In genomic region chr2:179995735-179996134, GRCh38 we compare ENCODE assay signal across 16 cellular contexts. TPM values are rescaled to one million over a fixed set of nuclear protein-coding genes. Genes with fewer than 3 reads are reported as not detected.
A peak's percentile ranks its signal among the peaks of the same experiment; 100 is the strongest.
DNase-seq lines count a peak whose midpoint lies in the region; ATAC-seq and TF ChIP-seq lines count a peak whose summit lies in the region.
"Had no signal": no experiment of that assay in that cellular context is flagged by ENCODE, and none has a peak within 500 bp of the region (broad histone marks: within the 10 kb centered on the region; RNA-seq: fewer than 3 reads in every experiment).

No MANE protein-coding gene starts in this region.

- peak; percentile 37 to 78 for ATAC-seq in activated naive CD4-positive, alpha-beta T cell treated with anti-CD3 and anti-CD28 coated beads, Interleukin-2, amount 50 U/mL, for 72 hours
- ATAC-seq in T-helper 17 cell (no peak), HG03280 (IDR thresholded peaks at IDR 0.05; ENCODE audit: unreplicated experiment) (no peak)
- ATAC-seq: effector memory CD8-positive, alpha-beta T cell had no signal

- peak overlapping the region in 1 of 2 donors; percentile 12 for H3K27ac Mint-ChIP-seq in activated naive CD4-positive, alpha-beta T cell treated with anti-CD3 and anti-CD28 coated beads, Interleukin-2, amount 50 U/mL, for 72 hours
- H3K27ac Mint-ChIP-seq in H9, result peak overlapping the region; percentile 81 to 92 (median 91); a peak in 6 of 7 replicates
- H3K27ac Mint-ChIP-seq in T-helper 17 cell, result peak overlapping the region; percentile 16
- H3K27ac Mint-ChIP-seq: activated B cell treated with CpG ODN at 0.5 μM for 24 hours; activated T-helper 1 cell treated with anti-CD3 and anti-CD28 coated beads, Interleukin-12 subunit alpha, Interleukin-12 subunit beta, Interleukin-2, Interleukin-4 antibody, amounts not matched to agents 30 ng/mL and 10 ng/mL and 1 ng/mL, durations not matched to agents 14 hours and 24 hours and 36 hours; effector memory CD8-positive, alpha-beta T cell had no signal

- H2AK5ac ChIP-seq in H9 (ENCODE audit: insufficient read length, low read length), result no peak overlapping the region

- H4K20me1 ChIP-seq in H9 (ENCODE audit: control insufficient read depth, insufficient read depth, insufficient read length), result no peaks in the 10 kb centered on the region

- no peak overlapping the region for H2BK12ac ChIP-seq in H9 (ENCODE audit: insufficient read length, low read depth, low read length)

- no peak overlapping the region for H2AFZ ChIP-seq in H9 (ENCODE audit: low read length)

- H2BK120ac ChIP-seq in H9 (ENCODE audit: low read depth, low read length, poor library complexity, severe bottlenecking), result no peak overlapping the region

- H3K27me3 Mint-ChIP-seq in H9 (ENCODE audit: low read depth) (no peaks in the 10 kb centered on the region), T-helper 17 cell (no peaks in the 10 kb centered on the region)
- H3K27me3 Mint-ChIP-seq: activated B cell treated with CpG ODN at 0.5 μM for 24 hours; effector memory CD8-positive, alpha-beta T cell; naive B cell had no signal

- no peak overlapping the region for H3K9ac ChIP-seq in H9 (ENCODE audit: extremely low read depth, insufficient read length, low read length)

- H3K36me3 Mint-ChIP-seq in activated naive CD4-positive, alpha-beta T cell treated with anti-CD3 and anti-CD28 coated beads, Interleukin-2, amount 50 U/mL, for 72 hours, result peaks cover 8 to 13% of the 10 kb centered on the region in 2 donors
- H3K36me3 Mint-ChIP-seq in H9 (ENCODE audit: insufficient read depth in 1 of 3, low read depth in 3 of 3) (peaks cover 3 to 22% (median 6%) of the 10 kb centered on the region in 3 experiments; a peak in 6 of 7 replicates), T-helper 17 cell (ENCODE audit: low read depth) (peaks cover 6% of the 10 kb centered on the region)

- H3K4ac ChIP-seq in H9 (ENCODE audit: low read depth, low read length), result no peak overlapping the region

- no peak for DNase-seq in activated naive CD4-positive, alpha-beta T cell treated with anti-CD3 and anti-CD28 coated beads, Interleukin-2, amount 50 U/mL, for 72 hours (ENCODE audit: low spot score in 2 of 2)
- no peak for DNase-seq in activated naive CD4-positive, alpha-beta T cell treated with anti-CD3 and anti-CD28 coated beads, Interleukin-2, amount 50 U/mL, for 16 hours
- DNase-seq in H9 (no peak), T-helper 17 cell (no peak), medulla oblongata (ENCODE audit: extremely low spot score) (no peak), cerebellar cortex (ENCODE audit: low spot score) (no peak), HCEC 1CT (no peak)
- DNase-seq: activated B cell treated with CpG ODN at 0.5 μM for 24 hours; DMS 273 treated with DMSO at 0.1 percent for 48 hours; effector memory CD8-positive, alpha-beta T cell; naive B cell; NCI-H2227 treated with DMSO at 0.1 percent for 48 hours; stimulated activated CD4-positive, alpha-beta T cell treated with anti-CD3 and anti-CD28 coated beads, Interleukin-2, amount 100 ng/mL, for 24 hours; uterus had no signal

- H4K8ac ChIP-seq in H9 (replicated peaks; ENCODE audit: insufficient read length, low read depth, low read length), result no peak overlapping the region

- no peaks in the 10 kb centered on the region for H3K27me3 ChIP-seq in H9 (ENCODE audit: insufficient read depth, low read length)
- H3K27me3 ChIP-seq: uterus had no signal

- no peak overlapping the region for H3K27ac ChIP-seq in H9 (ENCODE audit: insufficient read length, low read depth, low read length)
- H3K27ac ChIP-seq: uterus had no signal

- H3T11ph ChIP-seq in H9 (ENCODE audit: low read length), result no peak overlapping the region

- H3K4me1 ChIP-seq in H9 (ENCODE audit: insufficient read depth, low read length), result no peaks in the 10 kb centered on the region; the same call in 1 of the 2 replicates

- no peak overlapping the region for H2BK5ac ChIP-seq in H9 (ENCODE audit: insufficient read length, low read length)

- no peaks in the 10 kb centered on the region for H3K23me2 ChIP-seq in H9 (ENCODE audit: insufficient read length, low read depth, low read length, poor library complexity, severe bottlenecking)

- H3K23ac ChIP-seq in H9 (ENCODE audit: insufficient read length, low read depth, low read length), result no peak overlapping the region

- peaks cover 4% of the 10 kb centered on the region; the same call in 1 of the 2 replicates for H3K79me2 ChIP-seq in H9 (ENCODE audit: insufficient read depth, low read length)

- no peaks in the 10 kb centered on the region for H3K9me3 Mint-ChIP-seq in activated naive CD4-positive, alpha-beta T cell treated with anti-CD3 and anti-CD28 coated beads, Interleukin-2, amount 50 U/mL, for 72 hours
- H3K9me3 Mint-ChIP-seq in H9, result no peaks in the 10 kb centered on the region
- H3K9me3 Mint-ChIP-seq: activated B cell treated with CpG ODN at 0.5 μM for 24 hours; activated T-helper 1 cell treated with anti-CD3 and anti-CD28 coated beads, Interleukin-12 subunit alpha, Interleukin-12 subunit beta, Interleukin-2, Interleukin-4 antibody, amounts not matched to agents 30 ng/mL and 10 ng/mL and 1 ng/mL, durations not matched to agents 14 hours and 24 hours and 36 hours; effector memory CD8-positive, alpha-beta T cell; naive B cell had no signal

- no peak overlapping the region for H3K4me2 ChIP-seq in H9 (ENCODE audit: insufficient read depth, insufficient read length, low read length)

- no peak overlapping the region for H4K5ac ChIP-seq in H9 (ENCODE audit: insufficient read length, low read depth, low read length)

- no peak overlapping the region for H3K18ac ChIP-seq in H9 (ENCODE audit: insufficient read length, low read depth, low read length)

- no peaks in the 10 kb centered on the region for H3K79me1 ChIP-seq in H9 (ENCODE audit: insufficient read depth, low read depth, low read length, poor library complexity, severe bottlenecking)

- H3K4me1 Mint-ChIP-seq in H9 (peaks cover 41 to 49% of the 10 kb centered on the region in 2 experiments), T-helper 17 cell (peaks cover 35% of the 10 kb centered on the region)

- no peak overlapping the region for H4K91ac ChIP-seq in H9 (ENCODE audit: insufficient read length, low read depth, low read length)

- H2BK15ac ChIP-seq in H9 (ENCODE audit: low read depth, low read length), result no peak overlapping the region

- WGBS in H9 (ENCODE audit: extremely low coverage, insufficient read length, low lambda C conversion rate), result no CpG with 5 or more reads among the region's 1 CpG

- no peak overlapping the region for H3K4me3 Mint-ChIP-seq in H9
- H3K4me3 Mint-ChIP-seq in T-helper 17 cell, result no peak overlapping the region
- H3K4me3 Mint-ChIP-seq: activated B cell treated with CpG ODN at 0.5 μM for 24 hours; activated T-helper 1 cell treated with anti-CD3 and anti-CD28 coated beads, Interleukin-12 subunit alpha, Interleukin-12 subunit beta, Interleukin-2, Interleukin-4 antibody, amounts not matched to agents 30 ng/mL and 10 ng/mL and 1 ng/mL, durations not matched to agents 14 hours and 24 hours and 36 hours; effector memory CD8-positive, alpha-beta T cell had no signal

- H2BK20ac ChIP-seq in H9 (ENCODE audit: low read depth, low read length, poor library complexity, severe bottlenecking), result no peak overlapping the region

- TF ChIP-seq CTCF in H9 (conservative IDR thresholded peaks at IDR 0.05), result no peak

- H3K14ac ChIP-seq in H9 (ENCODE audit: insufficient read depth, low read length), result no peak overlapping the region

- no peak overlapping the region for H3K56ac ChIP-seq in H9 (ENCODE audit: insufficient read length, low read depth, low read length)

- H3K9me3 ChIP-seq in H9 (ENCODE audit: control insufficient read depth, low read depth, low read length) (no peaks in the 10 kb centered on the region), T-helper 17 cell (ENCODE audit: control insufficient read depth, low read length, poor library complexity, severe bottlenecking) (no peaks in the 10 kb centered on the region)
- H3K9me3 ChIP-seq: uterus had no signal

RNA-seq across cellular contexts. Expression of gene CWC22, which starts 11.4 kb away (rescaled TPM):
- 10 to 100 TPM; 21.4 to 23.4 TPM for total RNA-seq in activated naive CD4-positive, alpha-beta T cell treated with anti-CD3 and anti-CD28 coated beads, Interleukin-2, amount 50 U/mL, for 72 hours
- total RNA-seq in H9 (2021) (42.9 and 43.4 TPM in 2 replicates), T-helper 17 cell (10 to 100 TPM; 13.8 to 14.0 TPM)

Comparison
In these comparisons a context has a peak if more than half of its experiments do, and no peak if none do; other contexts are left out.
1. ATAC-seq: peak in activated naive CD4-positive, alpha-beta T cell treated with anti-CD3 and anti-CD28 coated beads, Interleukin-2, amount 50 U/mL, for 72 hours (2 of 2); none in T-helper 17 cell (single experiment) and HG03280 (single experiment).